11 cellular contexts compared by ENCODE assay signal in genomic region chr20:48847498-48848205, GRCh38.
"Had no signal": no experiment of that assay in that cellular context is flagged by ENCODE, and none has a peak within 500 bp of the region (broad histone marks: within the 10 kb centered on the region; RNA-seq: fewer than 3 reads in every experiment).

No MANE protein-coding gene starts in this region.

- H3K4me1 ChIP-seq: gastroesophageal sphincter, pancreas, vagina had no signal

- H3K27ac ChIP-seq: cardiac muscle cell, gastroesophageal sphincter, pancreas, tibial artery, vagina had no signal

- H3K9me3 ChIP-seq: gastroesophageal sphincter, pancreas, tibial artery, vagina had no signal

- H3K36me3 ChIP-seq: cardiac muscle cell, gastroesophageal sphincter, pancreas, tibial artery, vagina, WERI-Rb-1 had no signal

- H3K4me3 ChIP-seq: cardiac muscle cell, gastroesophageal sphincter, pancreas, tibial artery, vagina had no signal

- ATAC-seq: gastroesophageal sphincter had no signal

- H3K27me3 ChIP-seq: gastroesophageal sphincter, pancreas, vagina had no signal

- DNase-seq: kidney; left ventricle myocardium superior; mesendoderm; pancreas; stimulated activated CD4-positive, alpha-beta T cell treated with anti-CD3 and anti-CD28 coated beads, Interleukin-12 subunit alpha, Interleukin-12 subunit beta, amount 100 ng/mL, for 4 hours; T1000; tibial artery; WERI-Rb-1 had no signal
